ENCODE assay signal across 8 cellular contexts in the genomic region with DNA sequence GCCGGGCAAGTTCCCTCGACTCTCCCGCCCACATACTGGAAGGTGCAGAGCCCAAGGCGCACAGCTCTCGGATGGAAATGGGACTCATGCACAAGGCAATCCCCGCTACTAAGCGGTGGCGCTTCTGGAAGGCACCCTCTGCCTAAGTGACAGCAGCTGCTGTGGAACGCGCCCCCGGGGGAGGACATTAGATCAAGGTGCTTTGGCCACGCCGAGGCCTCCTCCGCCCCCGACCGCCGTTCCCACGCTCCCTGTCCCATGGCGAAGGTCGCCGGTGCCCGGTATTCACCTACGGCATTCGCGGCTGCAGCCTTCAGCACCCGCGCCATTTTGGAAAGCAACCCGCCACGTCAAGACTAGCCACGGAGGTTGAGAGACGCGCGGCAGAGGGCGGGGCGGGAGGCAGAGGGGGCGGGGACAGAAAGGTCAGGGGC. TPM values are rescaled to one million over a fixed set of nuclear protein-coding genes. Genes with fewer than 3 reads are reported as not detected.
A peak's percentile ranks its signal among the peaks of the same experiment; 100 is the strongest.
DNase-seq lines count a peak whose midpoint lies in the region; ATAC-seq and TF ChIP-seq lines count a peak whose summit lies in the region.

A gene (minus strand): TSS at position 339 of the 434 bp plus-strand sequence. CDS start 10 bp downstream, at position 329.

- peaks cover 0 to 12% (median 10%) of the 10 kb centered on the region in 4 donors for H3K36me3 ChIP-seq in liver (ENCODE audit: control insufficient read depth in 4 of 4, insufficient read depth in 3 of 4, low read depth in 1 of 4, low read length in 3 of 4)

- under 1% methylated on average over 36 of the region's 36 CpGs for WGBS in liver

- DNase-seq in AG10803 (ENCODE audit: low read depth) (peak; percentile 81), NCI-H226 (peak; percentile 76), chondrocyte (ENCODE audit: low spot score) (peak; percentile 94)
- DNase-seq in activated CD4-positive, CD25-positive, alpha-beta regulatory T cell treated with anti-CD3 and anti-CD28 coated beads, Interleukin-2, amount 50 U/mL, for 72 hours = peak; percentile 88
- peak; percentile 84 to 89 for DNase-seq in stimulated activated CD4-positive, alpha-beta T cell treated with anti-CD3 and anti-CD28 coated beads, Interleukin-4, amount 100 ng/mL, for 4 hours

- peaks cover 7% of the 10 kb centered on the region for H3K36me3 Mint-ChIP-seq in chondrocyte (ENCODE audit: low read depth)

- H3K9me3 Mint-ChIP-seq in chondrocyte (ENCODE audit: low read depth) = no peaks in the 10 kb centered on the region

- no peak within 1 kb of the TSS for H3K4me3 Mint-ChIP-seq in chondrocyte (ENCODE audit: unreplicated experiment)

- peak within 1 kb of the TSS; percentile 96 to 100 for H3K27ac ChIP-seq in liver (ENCODE audit: low read depth in 1 of 2, low read length in 2 of 2)

- peaks cover 10 to 35% (median 21%) of the 10 kb centered on the region in 4 donors for H3K4me1 ChIP-seq in liver (ENCODE audit: control insufficient read depth in 4 of 4, insufficient read depth in 4 of 4, low read length in 3 of 4)

- H3K9ac ChIP-seq in liver (ENCODE audit: low read depth in 1 of 2, low read length in 2 of 2) = peak within 1 kb of the TSS; percentile 92 to 96

- no peak within 1 kb of the TSS for H3K27ac Mint-ChIP-seq in chondrocyte (ENCODE audit: unreplicated experiment)

- no peaks in the 10 kb centered on the region for H3K27me3 ChIP-seq in liver (ENCODE audit: control insufficient read depth in 4 of 4, insufficient read depth in 4 of 4, low read length in 3 of 4)

- ATAC-seq in GM19023 (IDR thresholded peaks at IDR 0.05; ENCODE audit: unreplicated experiment) (peak; percentile 88), HG03175 (IDR thresholded peaks at IDR 0.05; ENCODE audit: unreplicated experiment) (peak; percentile 85)

- H3K4me1 Mint-ChIP-seq in chondrocyte (ENCODE audit: low read depth) = peaks cover 25% of the 10 kb centered on the region

- TF ChIP-seq CTCF in AG10803 (conservative IDR thresholded peaks at IDR 0.05; ENCODE audit: low read length) (no peak), chondrocyte (IDR thresholded peaks at IDR 0.05) (no peak), liver (IDR thresholded peaks at IDR 0.05; ENCODE audit: low read depth, low read length, missing input control) (no peak)

- no peaks in the 10 kb centered on the region for H3K9me3 ChIP-seq in liver (ENCODE audit: control insufficient read depth in 4 of 4, low read length in 3 of 4)

- H3K27me3 Mint-ChIP-seq in chondrocyte (ENCODE audit: low read depth) = no peaks in the 10 kb centered on the region

- H3K4me3 ChIP-seq in AG10803 (ENCODE audit: low read length) (peak within 1 kb of the TSS; percentile 94), liver (ENCODE audit: low read depth in 1 of 3, low read length in 3 of 3) (peak within 1 kb of the TSS; percentile 70 to 99 (median 96))

- TF ChIP-seq RAD21 in liver (IDR thresholded peaks at IDR 0.05) = no peak

TF ChIP-seq in liver, 16 proteins besides CTCF, POLR2A, EP300 and RAD21:
- TF ChIP-seq HNF4A (conservative IDR thresholded peaks at IDR 0.05) (peak; percentile 66 to 69), TAF1 (conservative IDR thresholded peaks at IDR 0.05) (no peak), RXRA (IDR thresholded peaks at IDR 0.05) (peak in 1 of 2 donors; percentile 55), HNF4G (IDR thresholded peaks at IDR 0.05) (no peak), YY1 (IDR thresholded peaks at IDR 0.05) (peak; percentile 98)
- TF ChIP-seq, protein P1, sequence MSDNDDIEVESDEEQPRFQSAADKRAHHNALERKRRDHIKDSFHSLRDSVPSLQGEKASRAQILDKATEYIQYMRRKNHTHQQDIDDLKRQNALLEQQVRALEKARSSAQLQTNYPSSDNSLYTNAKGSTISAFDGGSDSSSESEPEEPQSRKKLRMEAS (IDR thresholded peaks at IDR 0.05) = no peak
- TF ChIP-seq, protein P2, sequence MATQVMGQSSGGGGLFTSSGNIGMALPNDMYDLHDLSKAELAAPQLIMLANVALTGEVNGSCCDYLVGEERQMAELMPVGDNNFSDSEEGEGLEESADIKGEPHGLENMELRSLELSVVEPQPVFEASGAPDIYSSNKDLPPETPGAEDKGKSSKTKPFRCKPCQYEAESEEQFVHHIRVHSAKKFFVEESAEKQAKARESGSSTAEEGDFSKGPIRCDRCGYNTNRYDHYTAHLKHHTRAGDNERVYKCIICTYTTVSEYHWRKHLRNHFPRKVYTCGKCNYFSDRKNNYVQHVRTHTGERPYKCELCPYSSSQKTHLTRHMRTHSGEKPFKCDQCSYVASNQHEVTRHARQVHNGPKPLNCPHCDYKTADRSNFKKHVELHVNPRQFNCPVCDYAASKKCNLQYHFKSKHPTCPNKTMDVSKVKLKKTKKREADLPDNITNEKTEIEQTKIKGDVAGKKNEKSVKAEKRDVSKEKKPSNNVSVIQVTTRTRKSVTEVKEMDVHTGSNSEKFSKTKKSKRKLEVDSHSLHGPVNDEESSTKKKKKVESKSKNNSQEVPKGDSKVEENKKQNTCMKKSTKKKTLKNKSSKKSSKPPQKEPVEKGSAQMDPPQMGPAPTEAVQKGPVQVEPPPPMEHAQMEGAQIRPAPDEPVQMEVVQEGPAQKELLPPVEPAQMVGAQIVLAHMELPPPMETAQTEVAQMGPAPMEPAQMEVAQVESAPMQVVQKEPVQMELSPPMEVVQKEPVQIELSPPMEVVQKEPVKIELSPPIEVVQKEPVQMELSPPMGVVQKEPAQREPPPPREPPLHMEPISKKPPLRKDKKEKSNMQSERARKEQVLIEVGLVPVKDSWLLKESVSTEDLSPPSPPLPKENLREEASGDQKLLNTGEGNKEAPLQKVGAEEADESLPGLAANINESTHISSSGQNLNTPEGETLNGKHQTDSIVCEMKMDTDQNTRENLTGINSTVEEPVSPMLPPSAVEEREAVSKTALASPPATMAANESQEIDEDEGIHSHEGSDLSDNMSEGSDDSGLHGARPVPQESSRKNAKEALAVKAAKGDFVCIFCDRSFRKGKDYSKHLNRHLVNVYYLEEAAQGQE (IDR thresholded peaks at IDR 0.05) = peak; percentile 98
- TF ChIP-seq, protein P3, sequence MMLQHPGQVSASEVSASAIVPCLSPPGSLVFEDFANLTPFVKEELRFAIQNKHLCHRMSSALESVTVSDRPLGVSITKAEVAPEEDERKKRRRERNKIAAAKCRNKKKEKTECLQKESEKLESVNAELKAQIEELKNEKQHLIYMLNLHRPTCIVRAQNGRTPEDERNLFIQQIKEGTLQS (IDR thresholded peaks at IDR 0.05) = no peak

RNA-seq across cellular contexts. Expression of the gene that starts here (rescaled TPM):
- total RNA-seq in chondrocyte (21.1 to 26.5 TPM (median 22.6 TPM) in 3 replicates), liver (10 to 100 TPM; 13.1 to 24.1 TPM)
- 10 to 100 TPM; 23.7 to 57.6 TPM for polyA plus RNA-seq in liver

Comparison
In these comparisons a context has a peak if more than half of its experiments do, and no peak if none do; other contexts are left out.
1. Peak in every context shown above with its lines: DNase-seq, ATAC-seq, H3K4me3 ChIP-seq and H3K27ac ChIP-seq.